8 cellular contexts compared by ENCODE assay signal in genomic region chr4:186725422-186726149, GRCh38. TPM values are rescaled to one million over a fixed set of nuclear protein-coding genes. Genes with fewer than 3 reads are reported as not detected.
A peak's percentile ranks its signal among the peaks of the same experiment; 100 is the strongest.
DNase-seq lines count a peak whose midpoint lies in the region; ATAC-seq, FAIRE-seq and TF ChIP-seq lines count a peak whose summit lies in the region.

No MANE protein-coding gene starts in this region.

- intact Hi-C loops in PC-3 (cut with micrococcal nuclease) = loop anchor here (1.0 to 10.0 kb wide), 5 partner anchors 56 to 882 kb away; no protein-coding TSS in a partner anchor
- intact Hi-C loops in dorsolateral prefrontal cortex (cut with DNase I) = loop anchor here in 1 of 2 donors (2.0 kb wide), 1 partner anchor 57 kb away; no protein-coding TSS in a partner anchor
- intact Hi-C loops in HepG2 (cut with micrococcal nuclease; ENCODE audit: unreplicated experiment) = loop anchor here (1.0 to 10.0 kb wide), 11 partner anchors 39 to 879 kb away; no protein-coding TSS in a partner anchor

- in situ Hi-C loops in HepG2 (cut with HindIII; ENCODE audit: extremely low pct_ligation_motif_present, low pct_unique_long_range_greater_than_20kb) = loop anchor here (25.0 kb wide), 1 partner anchor 212 kb away; no protein-coding TSS in a partner anchor

- H3K79me2 ChIP-seq in PC-3 (ENCODE audit: low read length) = peaks cover 56% of the 10 kb centered on the region
- H3K79me2 ChIP-seq in HepG2 (ENCODE audit: insufficient read depth, low read length) = peaks cover 66% of the 10 kb centered on the region

- no peak for TF ChIP-seq EP300 in HepG2 (IDR thresholded peaks at IDR 0.05; ENCODE audit: low read depth in 2 of 2, low read length in 2 of 2)
- no peak for TF ChIP-seq EP300 in HepG2 (CRISPR knock-in tag; IDR thresholded peaks at IDR 0.05; ENCODE audit: borderline replicate concordance)

- H3K9ac ChIP-seq in PC-3 (ENCODE audit: low read length) = peak overlapping the region; percentile 87
- peak overlapping the region; percentile 91 for H3K9ac ChIP-seq in HepG2 (ENCODE audit: insufficient read depth, low read depth, low read length)

- under 1% methylated on average over 16 of the region's 35 CpGs for WGBS in HepG2 (ENCODE audit: low lambda C conversion rate)

- FAIRE-seq in GM19239 (lab: Jason Lieb, UNC) (no peak), HepG2 (lab: Jason Lieb, UNC) (no peak)

- H3K4me2 ChIP-seq in PC-3 (ENCODE audit: low read length) = peak overlapping the region; percentile 97
- peak overlapping the region; percentile 83 for H3K4me2 ChIP-seq in HepG2 (ENCODE audit: low read depth, low read length)

- no peaks in the 10 kb centered on the region for H3F3A ChIP-seq in PC-3 (ENCODE audit: low read length, unreplicated experiment)

- H2AFZ ChIP-seq in PC-3 (ENCODE audit: low read length) (peak overlapping the region; percentile 87), HepG2 (ENCODE audit: low read length) (peak overlapping the region; percentile 18)

- H3K27me3 ChIP-seq in PC-3 (ENCODE audit: low read length) = no peaks in the 10 kb centered on the region
- H3K27me3 ChIP-seq in dorsolateral prefrontal cortex = peaks cover 0 to 51% (median 14%) of the 10 kb centered on the region in 45 donors
- H3K27me3 ChIP-seq in HepG2 (ENCODE audit: control insufficient read depth in 1 of 2, insufficient read depth in 2 of 2, low read length in 2 of 2) = no peaks in the 10 kb centered on the region; a peak in 1 of 5 replicates

- peaks cover 29% of the 10 kb centered on the region for H3K4me1 ChIP-seq in PC-3 (ENCODE audit: insufficient read depth, low read length)
- peaks cover 50% of the 10 kb centered on the region for H3K4me1 ChIP-seq in HepG2 (ENCODE audit: insufficient read depth, low read length)

- peak; percentile 91 for TF ChIP-seq RAD21 in HepG2 (CRISPR knock-in tag; IDR thresholded peaks at IDR 0.05)

- CTCF ChIA-PET in PC-3 (lab: Charles Lee) = interaction anchor here (1.5 kb wide), 1 partner anchor 56 kb away, joined by 6 read pairs; no protein-coding TSS in a partner anchor
- CTCF ChIA-PET in HepG2 (lab: Yijun Ruan, JAX; ENCODE audit: low intra/inter-chr PET ratio, low total read pairs) = interaction anchor here (0.8 to 3.1 kb wide), 3 partner anchors 222 to 654 kb away, joined by 3 to 22 read pairs (median 3); no protein-coding TSS in a partner anchor

- POLR2A ChIA-PET in PC-3 (lab: Charles Lee; ENCODE audit: unreplicated experiment) (no interaction called here), HepG2 (lab: Yijun Ruan, JAX) (interaction anchor here (0.6 to 1.0 kb wide), 3 partner anchors 40 to 221 kb away, joined by 3 to 4 read pairs (median 3); no protein-coding TSS in a partner anchor)

- H3K36me3 ChIP-seq in PC-3 (ENCODE audit: low read depth, low read length) (0 out of 2 replicates have a peak, but pooled peaks cover under 1% of the 10 kb centered on the region), HepG2 (replicated peaks in 1 of 2; ENCODE audit: control insufficient read depth in 1 of 2, insufficient read depth in 2 of 2, low read length in 2 of 2) (no peaks in the 10 kb centered on the region; a peak in 1 of 5 replicates)

- BruUV-seq in PC-3 (replicated peaks; lab: Mats Ljungman, UMichigan) (no TSS peak), HepG2 (replicated peaks; lab: Mats Ljungman, UMichigan) (no TSS peak)

- TF ChIP-seq CTCF in PC-3 (conservative IDR thresholded peaks at IDR 0.05; ENCODE audit: low read depth, low read length) = peak; percentile 81
- TF ChIP-seq CTCF in dorsolateral prefrontal cortex (IDR thresholded peaks at IDR 0.05 in 54 of 56, conservative IDR thresholded peaks at IDR 0.05 in 2 of 56; ENCODE audit: low read depth in 1 of 56, partially characterized antibody in 56 of 56) = peak; percentile 47 to 83 (median 68)
- TF ChIP-seq CTCF in HepG2 (CRISPR knock-in tag; IDR thresholded peaks at IDR 0.05) = peak; percentile 95

- H4K20me1 ChIP-seq in PC-3 (ENCODE audit: low read length) (peaks cover 13% of the 10 kb centered on the region; the same call in 1 of the 2 replicates), HepG2 (ENCODE audit: insufficient read depth, low read length) (peaks cover 14% of the 10 kb centered on the region)

- DNase-seq in 8988T (peak; percentile 87), GM19239 (ENCODE audit: insufficient read length, low spot score) (peak; percentile 24), PC-3 (peak; percentile 72), dorsolateral prefrontal cortex (peak in 9 of 10 donors; percentile 63 to 80 (median 70)), HepG2 (ENCODE audit: low spot score) (peak; percentile 68), superior temporal gyrus (ENCODE audit: extremely low spot score) (peak; percentile 75), OCI-M2 (lab: John Stamatoyannopoulos, UW; ENCODE audit: unreplicated experiment) (no peak)

- H3K4me3 ChIP-seq in PC-3 (ENCODE audit: low read length) (peak overlapping the region; percentile 96), dorsolateral prefrontal cortex (peak overlapping the region; percentile 53 to 86 (median 70)), HepG2 (replicated peaks in 1 of 3; ENCODE audit: insufficient read depth in 1 of 3, low read depth in 2 of 3, low read length in 3 of 3) (peak overlapping the region; percentile 69 to 99 (median 95))

- peak; percentile 39 for ATAC-seq in PC-3
- peak; percentile 74 for ATAC-seq in HepG2
- ATAC-seq in GM18873 (IDR thresholded peaks at IDR 0.05; ENCODE audit: low FRiP score, unreplicated experiment) = no peak

- no peaks in the 10 kb centered on the region for H3K9me2 ChIP-seq in PC-3 (replicated peaks; ENCODE audit: low read length)

- peak overlapping the region; percentile 90 for H3K27ac ChIP-seq in PC-3 (ENCODE audit: low read length)
- peak overlapping the region in 44 of 59 donors; percentile 9 to 87 (median 63) for H3K27ac ChIP-seq in dorsolateral prefrontal cortex
- H3K27ac ChIP-seq in HepG2 (ENCODE audit: extremely low read length, insufficient read depth, low read length) = peak overlapping the region; percentile 86

- TF ChIP-seq POLR2A in HepG2 (IDR thresholded peaks at IDR 0.05; ENCODE audit: insufficient read depth in 1 of 2, low read depth in 2 of 2, low read length in 2 of 2) = no peak

- H3K9me3 ChIP-seq in PC-3 (ENCODE audit: low read length) = no peaks in the 10 kb centered on the region
- peaks cover 1% of the 10 kb centered on the region for H3K9me3 ChIP-seq in HepG2 (ENCODE audit: low read length)

TF ChIP-seq in HepG2, 621 proteins besides CTCF, POLR2A, EP300 and RAD21 (continues in another document):
- TF ChIP-seq, protein P1, sequence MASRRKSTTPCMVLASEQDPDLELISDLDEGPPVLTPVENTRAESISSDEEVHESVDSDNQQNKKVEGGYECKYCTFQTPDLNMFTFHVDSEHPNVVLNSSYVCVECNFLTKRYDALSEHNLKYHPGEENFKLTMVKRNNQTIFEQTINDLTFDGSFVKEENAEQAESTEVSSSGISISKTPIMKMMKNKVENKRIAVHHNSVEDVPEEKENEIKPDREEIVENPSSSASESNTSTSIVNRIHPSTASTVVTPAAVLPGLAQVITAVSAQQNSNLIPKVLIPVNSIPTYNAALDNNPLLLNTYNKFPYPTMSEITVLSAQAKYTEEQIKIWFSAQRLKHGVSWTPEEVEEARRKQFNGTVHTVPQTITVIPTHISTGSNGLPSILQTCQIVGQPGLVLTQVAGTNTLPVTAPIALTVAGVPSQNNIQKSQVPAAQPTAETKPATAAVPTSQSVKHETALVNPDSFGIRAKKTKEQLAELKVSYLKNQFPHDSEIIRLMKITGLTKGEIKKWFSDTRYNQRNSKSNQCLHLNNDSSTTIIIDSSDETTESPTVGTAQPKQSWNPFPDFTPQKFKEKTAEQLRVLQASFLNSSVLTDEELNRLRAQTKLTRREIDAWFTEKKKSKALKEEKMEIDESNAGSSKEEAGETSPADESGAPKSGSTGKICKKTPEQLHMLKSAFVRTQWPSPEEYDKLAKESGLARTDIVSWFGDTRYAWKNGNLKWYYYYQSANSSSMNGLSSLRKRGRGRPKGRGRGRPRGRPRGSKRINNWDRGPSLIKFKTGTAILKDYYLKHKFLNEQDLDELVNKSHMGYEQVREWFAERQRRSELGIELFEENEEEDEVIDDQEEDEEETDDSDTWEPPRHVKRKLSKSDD (CRISPR knock-in tag; IDR thresholded peaks at IDR 0.05; ENCODE audit: low read depth) = no peak
- TF ChIP-seq, protein P2, sequence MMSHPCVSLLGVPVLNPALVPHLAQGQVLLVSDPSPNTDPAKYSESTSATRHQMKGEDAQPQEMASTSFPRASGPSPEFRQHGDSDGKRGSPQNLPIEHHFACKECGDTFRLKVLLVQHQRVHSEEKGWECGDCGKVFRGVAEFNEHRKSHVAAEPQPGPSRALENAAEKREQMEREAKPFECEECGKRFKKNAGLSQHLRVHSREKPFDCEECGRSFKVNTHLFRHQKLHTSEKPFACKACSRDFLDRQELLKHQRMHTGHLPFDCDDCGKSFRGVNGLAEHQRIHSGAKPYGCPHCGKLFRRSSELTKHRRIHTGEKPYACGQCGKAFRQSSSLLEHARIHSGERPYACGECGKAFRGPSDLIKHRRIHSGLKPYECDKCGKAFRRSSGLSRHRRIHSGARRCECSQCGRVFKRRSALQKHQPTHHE (CRISPR knock-in tag; IDR thresholded peaks at IDR 0.05; ENCODE audit: borderline replicate concordance) = 0 out of 2 replicates have a peak, but pooled peaks have one; percentile 41

RNA-seq across cellular contexts. Expression of gene FAT1, which starts 1.9 kb away (rescaled TPM):
- total RNA-seq in PC-3 (2014; rRNA removed) = 91.1 and 92.4 TPM in 2 replicates
- 100 to 1,000 TPM in 2 of 120 experiments, 10 to 100 TPM in 118; 41.2 to 181 (median 59.6) TPM for total RNA-seq in dorsolateral prefrontal cortex
- total RNA-seq in HepG2 (2016; rRNA removed; fragmentation: Illumina TruSeq; extraction: Trizol) = 176 and 185 TPM in 2 replicates
- 74.9 and 87.3 TPM in 2 replicates for total RNA-seq in HepG2 (2016; cell fraction: cytosol; rRNA removed; fragmentation: Illumina TruSeq; extraction: Trizol; ENCODE audit: low read depth)
- 158 and 182 TPM in 2 replicates for total RNA-seq in HepG2 (2016; cell fraction: insoluble cytoplasmic fraction; rRNA removed; fragmentation: Illumina TruSeq; extraction: Trizol)
- 361 and 484 TPM in 2 replicates for total RNA-seq in HepG2 (2016; cell fraction: membrane; rRNA removed; fragmentation: Illumina TruSeq; extraction: Trizol)
- total RNA-seq in HepG2 (2016; cell fraction: nucleus; rRNA removed; fragmentation: Illumina TruSeq; extraction: Trizol) = 203 and 219 TPM in 2 replicates
- polyA plus RNA-seq in HepG2 (2011; rRNA removed) = 193 and 216 TPM in 2 replicates
- polyA plus RNA-seq in HepG2 (2011; cell fraction: cytosol; rRNA removed) = 145 and 153 TPM in 2 replicates
- polyA plus RNA-seq in HepG2 (2011; cell fraction: nucleus; rRNA removed) = 169 and 173 TPM in 2 replicates
- polyA plus RNA-seq in HepG2 (2012) = 84.5 and 103 TPM in 2 replicates
- polyA plus RNA-seq in HepG2 (2016; cell fraction: cytosol; fragmentation: Illumina TruSeq; extraction: Trizol; ENCODE audit: low read depth) = 2.5 and 3.2 TPM in 2 replicates
- 34.1 and 47.0 TPM in 2 replicates for polyA plus RNA-seq in HepG2 (2016; cell fraction: insoluble cytoplasmic fraction; fragmentation: Illumina TruSeq; extraction: Trizol; ENCODE audit: low read depth)
- 7.0 and 7.3 TPM in 2 replicates for polyA plus RNA-seq in HepG2 (2016; cell fraction: membrane; fragmentation: Illumina TruSeq; extraction: Trizol; ENCODE audit: low read depth)
- polyA plus RNA-seq in HepG2 (2016; cell fraction: nucleus; fragmentation: Illumina TruSeq; extraction: Trizol; ENCODE audit: insufficient read depth, low read depth) = 164 and 179 TPM in 2 replicates
- polyA minus RNA-seq in HepG2 (2011; rRNA and poly(A)+ RNA removed; ENCODE audit: low replicate concordance) = 311 and 1,912 TPM in 2 replicates
- polyA minus RNA-seq in HepG2 (2011; cell fraction: cytosol; rRNA and poly(A)+ RNA removed) = 510 and 534 TPM in 2 replicates
- polyA minus RNA-seq in HepG2 (2011; cell fraction: nucleus; rRNA and poly(A)+ RNA removed) = 531 and 554 TPM in 2 replicates
